Comparison of ENCODE assay signal across 31 cellular contexts in the genomic region with DNA sequence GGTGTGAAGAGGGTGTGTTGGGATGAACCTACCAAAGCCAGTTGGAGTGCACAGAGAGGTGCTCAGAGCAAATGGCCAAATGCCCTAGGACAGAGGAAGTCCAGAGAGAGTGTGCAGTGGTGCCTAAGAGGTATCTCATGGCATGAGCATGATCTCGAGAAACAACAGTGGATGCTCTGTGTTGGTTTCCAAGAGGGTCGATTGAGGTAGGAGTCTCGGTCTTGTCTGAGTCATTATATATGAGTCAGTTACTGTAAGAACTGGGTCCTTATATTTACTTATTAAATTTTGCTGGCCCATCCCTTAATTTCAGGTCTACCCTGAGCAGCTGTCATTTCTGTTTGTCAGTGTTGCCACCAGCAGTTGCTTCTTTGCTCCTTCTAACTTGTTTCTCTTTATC.
DNase-seq lines count a peak whose midpoint lies in the region; ATAC-seq, FAIRE-seq and TF ChIP-seq lines count a peak whose summit lies in the region.
"Had no signal": no experiment of that assay in that cellular context is flagged by ENCODE, and none has a peak within 500 bp of the region (broad histone marks: within the 10 kb centered on the region; RNA-seq: fewer than 3 reads in every experiment).

No MANE protein-coding gene starts in this region.

- H3K4me2 ChIP-seq in A549, result 0 out of 3 replicates have a peak overlapping the region, but pooled peaks have one; percentile 25

- TF ChIP-seq EP300 in A549 (IDR thresholded peaks at IDR 0.05), result no peak

- in situ Hi-C loops in brain microvascular endothelial cell (cut with HindIII; ENCODE audit: low pct_ligation_motif_present, low sequenced_read_pairs), result no loop called here

- DNase-seq in A549 (ENCODE audit: low read depth in 1 of 2, low spot score in 1 of 2) (no peak), HT1080 (ENCODE audit: low read depth) (peak; percentile 72), brain microvascular endothelial cell (peak; percentile 22), kidney glomerular epithelial cell (lab: John Stamatoyannopoulos, UW) (peak; percentile 30), hepatic stellate cell (ENCODE audit: low spot score) (no peak), NCI-H1436 treated with DMSO at 0.1 percent for 48 hours (lab: John Stamatoyannopoulos, UW) (no peak), GM10266 (ENCODE audit: extremely low spot score) (no peak)
- DNase-seq: activated CD4-positive, alpha-beta T cell treated with anti-CD3 and anti-CD28 coated beads, Interleukin-2, amount 10 ng/mL, durations not matched to agents 24 days and 14 days; activated CD8-positive, alpha-beta memory T cell treated with anti-CD3 and anti-CD28 coated beads for 24 hours; activated naive CD4-positive, alpha-beta T cell treated with anti-CD3 and anti-CD28 coated beads, Interleukin-2, amount 50 U/mL, for 16 hours; activated T-cell treated with anti-CD3 and anti-CD28 coated beads for 4 hours; amniotic stem cell; CD4-positive, CD25-positive, alpha-beta regulatory T cell; effector CD4-positive, alpha-beta T cell; H7; Kasumi-1; NCI-H446; NCI-H82; SJCRH30; spleen; stimulated activated CD4-positive, alpha-beta T cell treated with anti-CD3 and anti-CD28 coated beads, Interleukin-2, amount 100 ng/mL, for 24 hours; stimulated activated naive CD8-positive, alpha-beta T cell treated with anti-CD3 and anti-CD28 coated beads, Interleukin-15, amount 100 ng/mL, for 72 hours; T-cell had no signal

- no peaks in the 10 kb centered on the region for H3K9me3 ChIP-seq in A549
- H3K9me3 ChIP-seq: right atrium auricular region, SJCRH30, spleen, thoracic aorta had no signal

- CTCF ChIA-PET in A549 (lab: Yijun Ruan, JAX), result interaction anchor here (0.9 kb wide), 1 partner anchor 13 kb away, joined by 3 read pairs; no protein-coding TSS in a partner anchor

- TF ChIP-seq RAD21 in A549 (conservative IDR thresholded peaks at IDR 0.05 in 1 of 2, IDR thresholded peaks at IDR 0.05 in 1 of 2), result no peak

- TF ChIP-seq POLR2A in A549 (IDR thresholded peaks at IDR 0.05; ENCODE audit: low read length), result no peak

- H3K36me3 ChIP-seq in brain microvascular endothelial cell (replicated peaks), result no peaks in the 10 kb centered on the region
- H3K36me3 ChIP-seq: right atrium auricular region, spleen, thoracic aorta had no signal

- POLR2A ChIA-PET in A549 (lab: Yijun Ruan, JAX), result no interaction called here

- peak in 1 of 2 experiments; percentile 40; a peak in 2 of 6 replicates for ATAC-seq in A549
- ATAC-seq in HG03520 (IDR thresholded peaks at IDR 0.05; ENCODE audit: unreplicated experiment), result no peak
- ATAC-seq: stimulated activated naive CD8-positive, alpha-beta T cell treated with anti-CD3 and anti-CD28 coated beads, Interleukin-15, amount 100 ng/mL, for 72 hours; T-cell had no signal

- peaks cover 33% of the 10 kb centered on the region for H3K4me1 ChIP-seq in A549
- H3K4me1 ChIP-seq: parathyroid adenoma, right atrium auricular region, SJCRH30 had no signal

- TF ChIP-seq CTCF in A549 (IDR thresholded peaks at IDR 0.05) (no peak), brain microvascular endothelial cell (IDR thresholded peaks at IDR 0.05; ENCODE audit: low read depth, low read length, missing control alignments) (no peak), GM10266 (IDR thresholded peaks at IDR 0.05; ENCODE audit: control insufficient read depth, insufficient read depth, low read depth, missing control alignments) (no peak)

- 8% methylated on average over 3 of the region's 3 CpGs for WGBS in A549 (ENCODE audit: missing lambda C conversion rate)

- H3K27me3 ChIP-seq in brain microvascular endothelial cell (replicated peaks), result no peaks in the 10 kb centered on the region
- H3K27me3 ChIP-seq: right atrium auricular region, SJCRH30, spleen had no signal

- H3K27ac ChIP-seq in A549, result no peak overlapping the region
- no peak overlapping the region for H3K27ac ChIP-seq in brain microvascular endothelial cell
- H3K27ac ChIP-seq: HL-60, parathyroid adenoma, right atrium auricular region, SJCRH30, spleen, thoracic aorta had no signal

- H3K4me3 ChIP-seq in A549, result no peak overlapping the region
- no peak overlapping the region for H3K4me3 ChIP-seq in brain microvascular endothelial cell (ENCODE audit: low read depth, low read length)
- H3K4me3 ChIP-seq: right atrium auricular region, SJCRH30, spleen, thoracic aorta had no signal

- FAIRE-seq in A549 (lab: Jason Lieb, UNC), result no peak
- FAIRE-seq: colon, GM12892, RCC 7860 had no signal

TF ChIP-seq in A549, 52 proteins besides CTCF, POLR2A, EP300 and RAD21:
- no peak for TF ChIP-seq SREBF2 (IDR thresholded peaks at IDR 0.05)
- no peak for TF ChIP-seq FOSL2 (IDR thresholded peaks at IDR 0.05)
- TF ChIP-seq FOSL2 (CRISPR knock-in tag; IDR thresholded peaks at IDR 0.05), result 0 out of 2 replicates have a peak, but pooled peaks have one; percentile 4

Comparison
In these comparisons a context has a peak if more than half of its experiments do, and no peak if none do; other contexts are left out.
1. DNase-seq: peak in HT1080 (single experiment), brain microvascular endothelial cell (single experiment) and kidney glomerular epithelial cell (single experiment); none in A549 (0 of 2), hepatic stellate cell (single experiment), NCI-H1436 treated with DMSO at 0.1 percent for 48 hours (single experiment) and GM10266 (single experiment).